ENCODE assay signal across 16 cellular contexts in genomic region chr20:53409177-53409576, GRCh38.
DNase-seq lines count a peak whose midpoint lies in the region; ATAC-seq and TF ChIP-seq lines count a peak whose summit lies in the region.
"Had no signal": no experiment of that assay in that cellular context is flagged by ENCODE, and none has a peak within 500 bp of the region (broad histone marks: within the 10 kb centered on the region; RNA-seq: fewer than 3 reads in every experiment).

No MANE protein-coding gene starts in this region.

- H3K27ac ChIP-seq in left ventricle myocardium inferior (replicated peaks): peak overlapping the region; percentile 57
- H3K27ac ChIP-seq: BLaER1 had no signal

- no peaks in the 10 kb centered on the region for H3K27me3 ChIP-seq in left ventricle myocardium inferior (ENCODE audit: low read depth)
- H3K27me3 ChIP-seq: BLaER1 had no signal

- TF ChIP-seq CTCF in left ventricle myocardium inferior (IDR thresholded peaks at IDR 0.05; ENCODE audit: borderline replicate concordance): no peak

- intact Hi-C loops in left ventricle myocardium inferior (cut with micrococcal nuclease) (loop anchor here (5.0 kb wide), 1 partner anchor 77 kb away; no protein-coding TSS in a partner anchor), Right ventricle myocardium superior (cut with DNase I) (no loop called here)

- H3K36me3 ChIP-seq in left ventricle myocardium inferior: no peaks in the 10 kb centered on the region
- H3K36me3 ChIP-seq: BLaER1, MG63 had no signal

- H3K4me1 ChIP-seq in left ventricle myocardium inferior: peaks cover 14% of the 10 kb centered on the region
- H3K4me1 ChIP-seq: BLaER1 had no signal

- H3K4me3 ChIP-seq in left ventricle myocardium inferior: no peak overlapping the region
- H3K4me3 ChIP-seq: BLaER1, MG63 had no signal

- ATAC-seq in Right ventricle myocardium superior (ENCODE audit: poor library complexity): no peak

- DNase-seq in left ventricle myocardium inferior (no peak), Right ventricle myocardium superior (no peak), NCI-H69 (lab: John Stamatoyannopoulos, UW) (peak; percentile 20), fibroblast of the conjunctiva (ENCODE audit: low read depth) (peak; percentile 14), retina (peak; percentile 36), mesenteric fat pad (ENCODE audit: low spot score) (no peak), EL (no peak)
- DNase-seq in activated naive CD4-positive, alpha-beta T cell (lab: John Stamatoyannopoulos, UW): no peak
- DNase-seq: CD4-positive, alpha-beta memory T cell; HFFc6; Kasumi-1; MG63; NCI-H1048; NCI-H1436 treated with DMSO at 0.1 percent for 48 hours; SK-N-SH had no signal

- H3K9me3 ChIP-seq in left ventricle myocardium inferior (replicated peaks): no peaks in the 10 kb centered on the region
- H3K9me3 ChIP-seq: BLaER1, MG63, SK-N-SH had no signal

Comparison
In these comparisons a context has a peak if more than half of its experiments do, and no peak if none do; other contexts are left out.
1. DNase-seq: peak in NCI-H69 (single experiment), fibroblast of the conjunctiva (single experiment) and retina (single experiment); none in left ventricle myocardium inferior (single experiment), Right ventricle myocardium superior (single experiment), mesenteric fat pad (single experiment), EL (single experiment) and activated naive CD4-positive, alpha-beta T cell (0 of 4).